Comparison of ENCODE assay signal across 20 cellular contexts in genomic region chr16:68231384-68232136, GRCh38. TPM values are rescaled to one million over a fixed set of nuclear protein-coding genes. Genes with fewer than 3 reads are reported as not detected.
A peak's percentile ranks its signal among the peaks of the same experiment; 100 is the strongest.
DNase-seq lines count a peak whose midpoint lies in the region; ATAC-seq, FAIRE-seq and TF ChIP-seq lines count a peak whose summit lies in the region.
"Had no signal": no experiment of that assay in that cellular context is flagged by ENCODE, and none has a peak within 500 bp of the region (broad histone marks: within the 10 kb centered on the region; RNA-seq: fewer than 3 reads in every experiment).

No MANE protein-coding gene starts in this region.

- H3K27ac Mint-ChIP-seq in activated naive CD8-positive, alpha-beta T cell treated with anti-CD3 and anti-CD28 coated beads for 36 hours = peak overlapping the region; percentile 66
- H3K27ac Mint-ChIP-seq in activated naive CD8-positive, alpha-beta T cell treated with anti-CD3 and anti-CD28 coated beads, Interleukin-2, amount 50 U/mL, for 24 hours = no peak overlapping the region

- H3K4me3 ChIP-seq in K562 (no peak overlapping the region), upper lobe of right lung (no peak overlapping the region), vagina (no peak overlapping the region)
- H3K4me3 ChIP-seq: HAP-1 had no signal

- H3K36me3 Mint-ChIP-seq in activated naive CD8-positive, alpha-beta T cell treated with anti-CD3 and anti-CD28 coated beads for 36 hours = peaks cover 6% of the 10 kb centered on the region
- peaks cover 13% of the 10 kb centered on the region for H3K36me3 Mint-ChIP-seq in activated naive CD8-positive, alpha-beta T cell treated with anti-CD3 and anti-CD28 coated beads, Interleukin-2, amount 50 U/mL, for 24 hours (ENCODE audit: low read depth)

- TF ChIP-seq POLR2A in K562 (conservative IDR thresholded peaks at IDR 0.05) (peak; percentile 26; the same call in 1 of the 2 replicates), vagina (IDR thresholded peaks at IDR 0.05) (no peak)

- ATAC-seq in activated naive CD8-positive, alpha-beta T cell treated with anti-CD3 and anti-CD28 coated beads, Interleukin-2, amount 50 U/mL, for 24 hours = no peak
- ATAC-seq in K562 (no peak), upper lobe of right lung (no peak)

- no peak overlapping the region for H3K4me2 ChIP-seq in K562 (ENCODE audit: insufficient read depth, low read length)

- in situ Hi-C loops in K562 (cut with MboI) = no loop called here

- H3K79me2 ChIP-seq in K562 (ENCODE audit: control insufficient read depth, insufficient read depth, low read length) = no peaks in the 10 kb centered on the region; the same call in 2 of the 3 replicates

- 92% methylated on average over 24 of the region's 26 CpGs for WGBS in K562 (ENCODE audit: insufficient coverage, low coverage, missing lambda C conversion rate)

- H3K9ac ChIP-seq in K562 (ENCODE audit: insufficient read depth in 1 of 2, low read depth in 2 of 2, low read length in 2 of 2) = no peak overlapping the region

- H3K4me1 Mint-ChIP-seq in activated naive CD8-positive, alpha-beta T cell treated with anti-CD3 and anti-CD28 coated beads for 36 hours = peaks cover 40% of the 10 kb centered on the region
- H3K4me1 Mint-ChIP-seq in activated naive CD8-positive, alpha-beta T cell treated with anti-CD3 and anti-CD28 coated beads, Interleukin-2, amount 50 U/mL, for 24 hours = peaks cover 45% of the 10 kb centered on the region

- no peaks in the 10 kb centered on the region; the same call in 1 of the 2 replicates for H4K20me1 ChIP-seq in K562 (replicated peaks; ENCODE audit: control insufficient read depth, insufficient read depth, low read length)

- BruUV-seq in K562 (replicated peaks; lab: Mats Ljungman, UMichigan) = no TSS peak

- H3K9me1 ChIP-seq in K562 (ENCODE audit: control insufficient read depth, insufficient read depth, low read length) = no peaks in the 10 kb centered on the region

- no peaks in the 10 kb centered on the region for H3K27me3 Mint-ChIP-seq in activated naive CD8-positive, alpha-beta T cell treated with anti-CD3 and anti-CD28 coated beads for 36 hours
- no peaks in the 10 kb centered on the region for H3K27me3 Mint-ChIP-seq in activated naive CD8-positive, alpha-beta T cell treated with anti-CD3 and anti-CD28 coated beads, Interleukin-2, amount 50 U/mL, for 24 hours

- no peak for TF ChIP-seq CTCF in K562 (IDR thresholded peaks at IDR 0.05 in 2 of 3, conservative IDR thresholded peaks at IDR 0.05 in 1 of 3; ENCODE audit: insufficient read depth in 2 of 3, low read depth in 1 of 3, low read length in 3 of 3)
- TF ChIP-seq CTCF in upper lobe of right lung (IDR thresholded peaks at IDR 0.05) = no peak
- no peak for TF ChIP-seq CTCF in vagina (IDR thresholded peaks at IDR 0.05)

- H3K36me3 ChIP-seq in K562 (ENCODE audit: control insufficient read depth, insufficient read depth, low read length) (peaks cover 51% of the 10 kb centered on the region; the same call in 2 of the 3 replicates), upper lobe of right lung (peaks cover 35% of the 10 kb centered on the region), vagina (peaks cover 0 to 26% of the 10 kb centered on the region in 2 donors)
- H3K36me3 ChIP-seq: HAP-1 had no signal

- no peaks in the 10 kb centered on the region for H3K9me3 Mint-ChIP-seq in activated naive CD8-positive, alpha-beta T cell treated with anti-CD3 and anti-CD28 coated beads for 36 hours
- no peaks in the 10 kb centered on the region for H3K9me3 Mint-ChIP-seq in activated naive CD8-positive, alpha-beta T cell treated with anti-CD3 and anti-CD28 coated beads, Interleukin-2, amount 50 U/mL, for 24 hours

- TF ChIP-seq EP300 in K562 (IDR thresholded peaks at IDR 0.05; ENCODE audit: low read length) = no peak

- H3K27me3 ChIP-seq in K562 (ENCODE audit: control insufficient read depth in 2 of 2, insufficient read depth in 2 of 2, low read length in 2 of 2) (no peaks in the 10 kb centered on the region), upper lobe of right lung (no peaks in the 10 kb centered on the region), vagina (no peaks in the 10 kb centered on the region)

- H2AFZ ChIP-seq in K562 (ENCODE audit: low read depth, low read length) = no peak overlapping the region

- CTCF ChIA-PET in K562 (lab: Yijun Ruan, JAX; ENCODE audit: low intra/inter-chr PET ratio) = no interaction called here

- peaks cover 1% of the 10 kb centered on the region; the same call in 1 of the 2 replicates for H3K9me3 ChIP-seq in K562 (replicated peaks; ENCODE audit: control insufficient read depth, insufficient read depth, low read depth, low read length)
- H3K9me3 ChIP-seq in upper lobe of right lung = no peaks in the 10 kb centered on the region
- H3K9me3 ChIP-seq in vagina = no peaks in the 10 kb centered on the region
- H3K9me3 ChIP-seq: HAP-1 had no signal

- intact Hi-C loops in K562 (cut with micrococcal nuclease) (no loop called here), upper lobe of right lung (cut with DNase I) (loop anchor here (10.0 kb wide), 1 partner anchor 147 kb away; the partner anchor contains the start of gene NFATC3), vagina (cut with DNase I) (no loop called here)

- no peak for TF ChIP-seq RAD21 in K562 (CRISPR knock-in tag; conservative IDR thresholded peaks at IDR 0.05 in 1 of 2, IDR thresholded peaks at IDR 0.05 in 1 of 2)

- no peak for FAIRE-seq in K562 (lab: Jason Lieb, UNC)

- no peak overlapping the region for H3K4me3 Mint-ChIP-seq in activated naive CD8-positive, alpha-beta T cell treated with anti-CD3 and anti-CD28 coated beads for 36 hours
- no peak overlapping the region for H3K4me3 Mint-ChIP-seq in activated naive CD8-positive, alpha-beta T cell treated with anti-CD3 and anti-CD28 coated beads, Interleukin-2, amount 50 U/mL, for 24 hours

- no peak for DNase-seq in activated naive CD8-positive, alpha-beta T cell treated with anti-CD3 and anti-CD28 coated beads for 36 hours
- no peak for DNase-seq in activated naive CD8-positive, alpha-beta T cell treated with anti-CD3 and anti-CD28 coated beads, Interleukin-2, amount 50 U/mL, for 24 hours
- DNase-seq in K562 (ENCODE audit: extremely low read depth in 1 of 4, low spot score in 3 of 4) = no peak
- DNase-seq in mesenteric fat pad (ENCODE audit: low spot score) = peak; percentile 84
- DNase-seq in upper lobe of right lung = peak; percentile 61
- DNase-seq in vagina (ENCODE audit: extremely low spot score in 2 of 2) = no peak
- DNase-seq in activated gamma-delta T cell (lab: John Stamatoyannopoulos, UW) = no peak
- DNase-seq: COR-L47; DMS153; KG1; NCI-H1436; NCI-H2029; NCI-H2171; NCI-H446 treated with DMSO at 0.1 percent for 48 hours; NK-92 treated with Interleukin-12 subunit alpha and Interleukin-12 subunit beta, amount 100 ng/mL, for 24 hours; SHP77 had no signal

- H3K4me1 ChIP-seq in K562 (replicated peaks in 1 of 2; ENCODE audit: control insufficient read depth in 2 of 2, insufficient read depth in 2 of 2, low read length in 2 of 2) (peaks cover 0 to 12% of the 10 kb centered on the region in 2 experiments; a peak in 1 of 5 replicates), upper lobe of right lung (peaks cover 34% of the 10 kb centered on the region), vagina (peaks cover 24% of the 10 kb centered on the region)
- H3K4me1 ChIP-seq: HAP-1 had no signal

- POLR2A ChIA-PET in K562 (lab: Yijun Ruan, JAX) = interaction anchor here (0.6 kb wide), 1 partner anchor 307 kb away, joined by 3 read pairs; no protein-coding TSS in a partner anchor

- no peak overlapping the region for H3K27ac ChIP-seq in K562 (ENCODE audit: extremely low read depth, low read depth, low read length)
- H3K27ac ChIP-seq in upper lobe of right lung = no peak overlapping the region
- H3K27ac ChIP-seq in vagina = no peak overlapping the region
- H3K27ac ChIP-seq: HL-60 had no signal

RNA-seq across cellular contexts. Expression of gene ESRP2, which starts 4.4 kb away (rescaled TPM):
- total RNA-seq in activated naive CD8-positive, alpha-beta T cell treated with anti-CD3 and anti-CD28 coated beads for 36 hours = 1 to 10 TPM in 1 of 2 experiments, under 1 TPM in 1; 0.92 to 1.2 TPM
- 0.39 TPM in 1 of 2 replicates, not detected in the other for total RNA-seq in K562 (2011; cell fraction: chromatin; rRNA removed; ENCODE audit: low replicate concordance)
- not detected in 2 replicates for total RNA-seq in K562 (2011; cell fraction: nucleolus; rRNA removed)
- not detected in 2 replicates for total RNA-seq in K562 (2011; cell fraction: nucleoplasm; rRNA removed)
- 0.05 TPM in 1 of 2 replicates, not detected in the other for total RNA-seq in K562 (2014; rRNA removed)
- not detected in 2 replicates for total RNA-seq in K562 (2014; rRNA removed; fragmentation: Illumina TruSeq; extraction: Trizol)
- total RNA-seq in K562 (2015; rRNA removed; fragmentation: Illumina TruSeq; extraction: Trizol) = not detected in 2 replicates
- 0.07 and 0.36 TPM in 2 replicates for total RNA-seq in K562 (2021)
- 0.09 TPM in 1 of 2 replicates, not detected in the other for polyA plus RNA-seq in K562 (2011; rRNA removed)
- not detected in 2 replicates for polyA plus RNA-seq in K562 (2011; cell fraction: cytosol; rRNA removed)
- 0.07 TPM in 1 of 2 replicates, not detected in the other for polyA plus RNA-seq in K562 (2011; cell fraction: nucleus; rRNA removed)
- 0.17 and 0.39 TPM in 2 replicates for polyA plus RNA-seq in K562 (2012)
- polyA plus RNA-seq in K562 (2014; fragmentation: Illumina TruSeq; extraction: Trizol) = not detected in 2 replicates
- under 1 TPM in 1 of 2 experiments, not detected in 1; 0.15 TPM for polyA plus RNA-seq in K562 (2014; fragmentation: Nextera tagmentation; extraction: Ambion mirVana)
- polyA plus RNA-seq in K562 (2014; rRNA removed) = not detected in 2 replicates
- polyA minus RNA-seq in K562 (2011; rRNA and poly(A)+ RNA removed) = not detected in 2 replicates
- polyA minus RNA-seq in K562 (2011; cell fraction: cytosol; rRNA and poly(A)+ RNA removed) = 1.3 TPM in 1 of 2 replicates, not detected in the other
- 0.27 TPM in 1 of 2 replicates, not detected in the other for polyA minus RNA-seq in K562 (2011; cell fraction: nucleus; rRNA and poly(A)+ RNA removed)
- 0.71 TPM for total RNA-seq in mesenteric fat pad
- 61.0 TPM for total RNA-seq in upper lobe of right lung
- total RNA-seq in vagina = 71.0 TPM
- total RNA-seq: M059J, OCI-LY7 had no signal

RNA-seq across cellular contexts. Expression of gene PLA2G15, which starts 13.6 kb away (rescaled TPM):
- total RNA-seq in activated naive CD8-positive, alpha-beta T cell treated with anti-CD3 and anti-CD28 coated beads for 36 hours = 1 to 10 TPM; 7.9 to 8.0 TPM
- total RNA-seq in K562 (2011; cell fraction: chromatin; rRNA removed; ENCODE audit: low replicate concordance) = 19.2 and 54.6 TPM in 2 replicates
- 35.1 and 45.2 TPM in 2 replicates for total RNA-seq in K562 (2011; cell fraction: nucleolus; rRNA removed)
- 25.2 and 30.1 TPM in 2 replicates for total RNA-seq in K562 (2011; cell fraction: nucleoplasm; rRNA removed)
- 7.5 and 8.9 TPM in 2 replicates for total RNA-seq in K562 (2014; rRNA removed)
- 3.1 and 4.6 TPM in 2 replicates for total RNA-seq in K562 (2014; rRNA removed; fragmentation: Illumina TruSeq; extraction: Trizol)
- 4.8 and 5.0 TPM in 2 replicates for total RNA-seq in K562 (2015; rRNA removed; fragmentation: Illumina TruSeq; extraction: Trizol)
- total RNA-seq in K562 (2021) = 8.6 and 9.1 TPM in 2 replicates
- polyA plus RNA-seq in K562 (2011; rRNA removed) = 7.6 and 11.8 TPM in 2 replicates
- 8.9 and 16.0 TPM in 2 replicates for polyA plus RNA-seq in K562 (2011; cell fraction: cytosol; rRNA removed)
- polyA plus RNA-seq in K562 (2011; cell fraction: nucleus; rRNA removed) = 11.9 and 20.4 TPM in 2 replicates
- 7.1 and 14.4 TPM in 2 replicates for polyA plus RNA-seq in K562 (2012)
- 4.0 and 5.9 TPM in 2 replicates for polyA plus RNA-seq in K562 (2014; fragmentation: Illumina TruSeq; extraction: Trizol)
- polyA plus RNA-seq in K562 (2014; fragmentation: Nextera tagmentation; extraction: Ambion mirVana) = 1 to 10 TPM in 1 of 2 experiments, under 1 TPM in 1; 0.42 to 1.1 TPM
- polyA plus RNA-seq in K562 (2014; rRNA removed) = 6.1 and 6.6 TPM in 2 replicates
- 7.5 and 7.6 TPM in 2 replicates for polyA minus RNA-seq in K562 (2011; rRNA and poly(A)+ RNA removed)
- 7.8 and 9.6 TPM in 2 replicates for polyA minus RNA-seq in K562 (2011; cell fraction: cytosol; rRNA and poly(A)+ RNA removed)
- 6.3 and 6.7 TPM in 2 replicates for polyA minus RNA-seq in K562 (2011; cell fraction: nucleus; rRNA and poly(A)+ RNA removed)
- total RNA-seq in mesenteric fat pad = 40.2 TPM
- 30.4 TPM for total RNA-seq in upper lobe of right lung
- total RNA-seq in vagina = 18.2 TPM

RNA-seq across cellular contexts. Expression of gene SLC7A6, which starts 32.8 kb away (rescaled TPM):
- total RNA-seq in activated naive CD8-positive, alpha-beta T cell treated with anti-CD3 and anti-CD28 coated beads for 36 hours = 10 to 100 TPM; 65.9 to 69.9 TPM
- 281 and 367 TPM in 2 replicates for total RNA-seq in K562 (2011; cell fraction: chromatin; rRNA removed; ENCODE audit: low replicate concordance)
- 181 and 198 TPM in 2 replicates for total RNA-seq in K562 (2011; cell fraction: nucleolus; rRNA removed)
- 210 and 290 TPM in 2 replicates for total RNA-seq in K562 (2011; cell fraction: nucleoplasm; rRNA removed)
- 18.8 and 26.2 TPM in 2 replicates for total RNA-seq in K562 (2014; rRNA removed)
- 29.8 and 33.6 TPM in 2 replicates for total RNA-seq in K562 (2014; rRNA removed; fragmentation: Illumina TruSeq; extraction: Trizol)
- total RNA-seq in K562 (2015; rRNA removed; fragmentation: Illumina TruSeq; extraction: Trizol) = 27.7 and 28.7 TPM in 2 replicates
- 58.0 and 59.8 TPM in 2 replicates for total RNA-seq in K562 (2021)
- polyA plus RNA-seq in K562 (2011; rRNA removed) = 55.7 and 60.1 TPM in 2 replicates
- polyA plus RNA-seq in K562 (2011; cell fraction: cytosol; rRNA removed) = 63.4 and 107 TPM in 2 replicates
- polyA plus RNA-seq in K562 (2011; cell fraction: nucleus; rRNA removed) = 196 and 243 TPM in 2 replicates
- polyA plus RNA-seq in K562 (2012) = 24.5 and 25.3 TPM in 2 replicates
- polyA plus RNA-seq in K562 (2014; fragmentation: Illumina TruSeq; extraction: Trizol) = 51.9 and 53.3 TPM in 2 replicates
- polyA plus RNA-seq in K562 (2014; fragmentation: Nextera tagmentation; extraction: Ambion mirVana) = 10 to 100 TPM; 12.6 to 12.8 TPM
- polyA plus RNA-seq in K562 (2014; rRNA removed) = 38.6 and 44.6 TPM in 2 replicates
- polyA minus RNA-seq in K562 (2011; rRNA and poly(A)+ RNA removed) = 73.8 and 89.0 TPM in 2 replicates
- polyA minus RNA-seq in K562 (2011; cell fraction: cytosol; rRNA and poly(A)+ RNA removed) = 29.8 and 51.2 TPM in 2 replicates
- polyA minus RNA-seq in K562 (2011; cell fraction: nucleus; rRNA and poly(A)+ RNA removed) = 43.2 and 62.4 TPM in 2 replicates
- total RNA-seq in mesenteric fat pad = 264 TPM
- total RNA-seq in upper lobe of right lung = 61.9 TPM
- total RNA-seq in vagina = 35.1 TPM

Comparison
In these comparisons a context has a peak if more than half of its experiments do, and no peak if none do; other contexts are left out.
1. DNase-seq: peak in mesenteric fat pad (single experiment) and upper lobe of right lung (single experiment); none in activated naive CD8-positive, alpha-beta T cell treated with anti-CD3 and anti-CD28 coated beads for 36 hours (single experiment), activated naive CD8-positive, alpha-beta T cell treated with anti-CD3 and anti-CD28 coated beads, Interleukin-2, amount 50 U/mL, for 24 hours (single experiment), K562 (0 of 4), vagina (0 of 2) and activated gamma-delta T cell (single experiment).
2. RNA of gene ESRP2, which starts 4.4 kb away (total RNA-seq): 71.0 TPM in vagina (single experiment) and 61.0 TPM in upper lobe of right lung (single experiment); 0.92 to 1.2 TPM in activated naive CD8-positive, alpha-beta T cell treated with anti-CD3 and anti-CD28 coated beads for 36 hours, 0.71 TPM in mesenteric fat pad (single experiment) and 0.05 to 0.39 TPM in K562; every median in the first group is over 10 times any median in the second.